8 cellular contexts compared by ENCODE assay signal in genomic region chr19:29690842-29691241, GRCh38. TPM values are rescaled to one million over a fixed set of nuclear protein-coding genes. Genes with fewer than 3 reads are reported as not detected.
DNase-seq lines count a peak whose midpoint lies in the region; ATAC-seq and TF ChIP-seq lines count a peak whose summit lies in the region.

No MANE protein-coding gene starts in this region.

- ATAC-seq in GM21723 (IDR thresholded peaks at IDR 0.05; ENCODE audit: unreplicated experiment), result no peak

- no peak overlapping the region for H3K4me3 Mint-ChIP-seq in neural crest cell

- DNase-seq in EL, result peak; percentile 66
- DNase-seq in HK-2 (ENCODE audit: unreplicated experiment), result peak; percentile 40
- peak; percentile 34 for DNase-seq in T1000 (lab: John Stamatoyannopoulos, UW)
- DNase-seq in dermis blood vessel endothelial cell, result peak; percentile 63
- DNase-seq in neural crest cell (ENCODE audit: low read depth, low spot score), result no peak
- no peak for DNase-seq in GOT3 (lab: John Stamatoyannopoulos, UW)
- no peak for DNase-seq in iPS-NIHi11 (ENCODE audit: low spot score)

- TF ChIP-seq CTCF in neural crest cell (conservative IDR thresholded peaks at IDR 0.05), result peak; percentile 68

- no peaks in the 10 kb centered on the region for H3K9me3 Mint-ChIP-seq in neural crest cell

- H3K36me3 Mint-ChIP-seq in neural crest cell (ENCODE audit: low read depth), result peaks cover 3% of the 10 kb centered on the region

- H3K27me3 Mint-ChIP-seq in neural crest cell (ENCODE audit: low read depth), result no peaks in the 10 kb centered on the region

- peaks cover 28% of the 10 kb centered on the region for H3K4me1 Mint-ChIP-seq in neural crest cell

- peak overlapping the region; percentile 50 for H3K27ac Mint-ChIP-seq in neural crest cell (ENCODE audit: unreplicated experiment)

RNA-seq across cellular contexts. Expression of gene C19orf12, which starts 24.2 kb away (rescaled TPM):
- total RNA-seq in dermis blood vessel endothelial cell (25.7 and 29.8 TPM in 2 replicates), neural crest cell (37.9 and 38.1 TPM in 2 replicates)

RNA-seq across cellular contexts. Expression of gene PLEKHF1, which starts 25.6 kb away (rescaled TPM):
- total RNA-seq in dermis blood vessel endothelial cell, result 12.3 and 14.2 TPM in 2 replicates
- 1.2 TPM in 2 replicates for total RNA-seq in neural crest cell

Comparison
In these comparisons a context has a peak if more than half of its experiments do, and no peak if none do; other contexts are left out.
1. DNase-seq: peak in EL (single experiment), HK-2 (single experiment), T1000 (single experiment) and dermis blood vessel endothelial cell (single experiment); none in neural crest cell (single experiment), GOT3 (single experiment) and iPS-NIHi11 (single experiment).